8 cellular contexts compared by ENCODE assay signal in the genomic region with DNA sequence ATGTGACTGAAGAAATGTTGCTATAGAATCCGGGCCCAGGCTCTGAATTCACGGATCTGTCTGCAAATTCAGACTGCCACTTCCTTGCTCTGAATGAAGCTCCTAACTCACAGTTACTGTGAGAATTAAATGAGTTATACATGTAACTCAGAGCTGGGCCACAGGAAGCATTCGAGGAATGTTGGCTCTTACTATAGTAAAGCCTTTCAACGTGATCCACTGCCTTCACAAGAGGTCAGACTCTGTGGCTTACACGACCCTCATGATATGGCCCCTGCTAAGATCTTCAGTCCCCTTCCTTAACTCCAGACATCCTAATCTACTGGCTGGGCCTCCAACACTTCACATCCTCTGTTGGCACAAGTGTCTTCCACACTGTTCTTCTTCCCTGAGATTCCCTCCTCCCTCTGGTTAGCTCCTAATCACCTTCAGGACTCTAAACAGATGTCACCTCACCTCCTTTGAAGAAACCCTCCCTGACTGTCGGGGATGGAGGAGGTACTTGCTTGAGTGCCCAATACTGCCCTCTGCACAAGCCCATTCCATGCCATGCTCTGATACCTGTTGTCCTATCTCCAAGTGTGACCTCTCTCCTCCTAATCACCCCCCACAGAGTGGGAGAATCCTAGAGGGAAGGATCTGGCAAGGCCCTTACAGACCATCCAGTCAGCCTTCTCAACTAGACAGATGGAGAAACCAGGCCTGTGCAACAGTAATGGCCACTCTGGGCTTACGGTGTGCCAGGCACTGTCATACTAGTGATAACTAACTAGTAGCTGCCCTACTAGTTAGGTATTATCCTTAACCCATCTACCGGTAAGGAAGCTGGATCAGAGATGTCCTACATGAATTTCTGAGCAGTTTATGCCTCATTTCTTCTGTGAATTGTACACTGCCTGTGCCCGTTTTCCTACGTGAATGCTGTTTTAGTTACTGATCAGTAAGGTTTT. TPM values are rescaled to one million over a fixed set of nuclear protein-coding genes. Genes with fewer than 3 reads are reported as not detected.
A peak's percentile ranks its signal among the peaks of the same experiment; 100 is the strongest.
DNase-seq lines count a peak whose midpoint lies in the region; ATAC-seq and TF ChIP-seq lines count a peak whose summit lies in the region.

No MANE protein-coding gene starts in this region.

- H3K4me3 Mint-ChIP-seq in MCF 10A (ENCODE audit: unreplicated experiment), result peak overlapping the region; percentile 100

- no peak overlapping the region for H2BK120ac ChIP-seq in mesendoderm (ENCODE audit: low read depth, low read length)

- H3K9me3 Mint-ChIP-seq in MCF 10A (ENCODE audit: unreplicated experiment), result no peaks in the 10 kb centered on the region

- H2BK15ac ChIP-seq in mesendoderm (replicated peaks; ENCODE audit: low read depth), result no peak overlapping the region

- H3K4me1 Mint-ChIP-seq in MCF 10A (ENCODE audit: insufficient read depth, unreplicated experiment), result peaks cover 18% of the 10 kb centered on the region

- no peak for TF ChIP-seq CTCF in MCF 10A (IDR thresholded peaks at IDR 0.05; ENCODE audit: unreplicated experiment)
- TF ChIP-seq CTCF in GM20000 (IDR thresholded peaks at IDR 0.05; ENCODE audit: extremely low read depth, missing control alignments), result no peak

- H3K27me3 Mint-ChIP-seq in MCF 10A (ENCODE audit: insufficient read depth, unreplicated experiment), result no peaks in the 10 kb centered on the region

- peaks cover 20% of the 10 kb centered on the region for H3K79me2 ChIP-seq in ACC112 (ENCODE audit: control insufficient read depth, insufficient read depth, low read length, unreplicated experiment)
- peaks cover 2% of the 10 kb centered on the region for H3K79me2 ChIP-seq in mesendoderm (ENCODE audit: control insufficient read depth, insufficient read depth, low read length)

- H3K4ac ChIP-seq in mesendoderm (ENCODE audit: low read depth, low read length), result no peak overlapping the region

- peak overlapping the region; percentile 88 for H2AFZ ChIP-seq in ACC112 (ENCODE audit: low read length, unreplicated experiment)

- H3K79me1 ChIP-seq in mesendoderm (ENCODE audit: low read length), result peaks cover 6% of the 10 kb centered on the region

- H3K27me3 ChIP-seq in ACC112 (ENCODE audit: insufficient read depth, low read length), result no peaks in the 10 kb centered on the region
- no peaks in the 10 kb centered on the region for H3K27me3 ChIP-seq in mesendoderm (ENCODE audit: insufficient read depth, low read length, poor library complexity)

- H2AK5ac ChIP-seq in mesendoderm (ENCODE audit: low read length), result no peak overlapping the region

- H3K36me3 ChIP-seq in ACC112 (ENCODE audit: insufficient read depth, low read length) (peaks cover 36% of the 10 kb centered on the region), mesendoderm (ENCODE audit: control insufficient read depth, insufficient read depth, low read length) (peaks cover 1% of the 10 kb centered on the region)

- peak overlapping the region; percentile 94 for H3K27ac Mint-ChIP-seq in MCF 10A (ENCODE audit: low read depth, unreplicated experiment)

- intact Hi-C loops in MCF 10A (cut with micrococcal nuclease), result no loop called here

- H4K8ac ChIP-seq in mesendoderm (ENCODE audit: low read depth, low read length), result no peak overlapping the region

- peak overlapping the region; percentile 21 for H3K4me2 ChIP-seq in mesendoderm (ENCODE audit: low read length)

- no CpG with 5 or more reads among the region's 10 CpGs for WGBS in mesendoderm (ENCODE audit: extremely low coverage, insufficient coverage, low lambda C conversion rate)

- ATAC-seq in GM18519 (IDR thresholded peaks at IDR 0.05; ENCODE audit: low FRiP score, unreplicated experiment), result no peak

- peaks cover 49% of the 10 kb centered on the region for H3K36me3 Mint-ChIP-seq in MCF 10A (ENCODE audit: insufficient read depth, unreplicated experiment)

- H3K27ac ChIP-seq in ACC112 (ENCODE audit: low read depth, low read length) (no peak overlapping the region), mesendoderm (ENCODE audit: low read depth, low read length) (no peak overlapping the region)

- H3K4me1 ChIP-seq in ACC112 (ENCODE audit: control insufficient read depth, insufficient read depth, low read length, unreplicated experiment) (peaks cover 12% of the 10 kb centered on the region), mesendoderm (ENCODE audit: control insufficient read depth, low read depth, low read length) (peaks cover 9% of the 10 kb centered on the region)

- no peak overlapping the region for H4K5ac ChIP-seq in mesendoderm (ENCODE audit: low read length)

- H2BK5ac ChIP-seq in mesendoderm (ENCODE audit: low read length), result no peak overlapping the region

- POLR2A ChIA-PET in MCF 10A (lab: Yijun Ruan, JAX), result interaction anchor here (0.6 to 4.3 kb wide), 5 partner anchors 9 to 644 kb away, joined by 3 to 40 read pairs (median 3); a partner anchor contains a TSS

- peak overlapping the region; percentile 97 for H3K4me3 ChIP-seq in ACC112 (ENCODE audit: low read depth, low read length)
- H3K4me3 ChIP-seq in mesendoderm (ENCODE audit: low read length), result peak overlapping the region; percentile 78

- CTCF ChIA-PET in MCF 10A (lab: Yijun Ruan, JAX), result interaction anchor here (0.7 to 1.0 kb wide), 3 partner anchors 9 to 170 kb away, joined by 3 read pairs; no protein-coding TSS in a partner anchor

- H3K18ac ChIP-seq in mesendoderm (ENCODE audit: low read length), result no peak overlapping the region

- peak; percentile 6 for DNase-seq in HT-29 (ENCODE audit: low spot score)
- DNase-seq in MCF 10A (ENCODE audit: unreplicated experiment), result no peak
- DNase-seq in mesendoderm, result peak; percentile 73
- DNase-seq in NCI-H1048 (lab: John Stamatoyannopoulos, UW), result no peak
- DNase-seq in NCI-H2196 (lab: John Stamatoyannopoulos, UW; ENCODE audit: unreplicated experiment), result no peak
- no peak for DNase-seq in GM20000 (ENCODE audit: low spot score)

- no TSS peak for BruUV-seq in MCF 10A (replicated peaks; lab: Mats Ljungman, UMichigan)

- peak overlapping the region; percentile 96 for H3K9ac ChIP-seq in mesendoderm (ENCODE audit: low read length)

- H3K56ac ChIP-seq in mesendoderm (ENCODE audit: low read length), result peak overlapping the region; percentile 98

- no peak overlapping the region for H3K23ac ChIP-seq in mesendoderm (ENCODE audit: low read length)

RNA-seq across cellular contexts. Expression of a gene that starts 1.3 kb away (rescaled TPM):
- 10.9 and 13.4 TPM in 2 replicates for total RNA-seq in HT-29 (2014; rRNA removed; shearing (Covaris generic))
- total RNA-seq in MCF 10A (2022), result 27.7 and 37.1 TPM in 2 replicates
- polyA plus RNA-seq in mesendoderm (2013, experiment 1 of 2), result 11.6 TPM
- 11.4 TPM for polyA plus RNA-seq in mesendoderm (2013, experiment 2 of 2)

RNA-seq across cellular contexts. Expression of a gene that starts 11.0 kb away (rescaled TPM):
- total RNA-seq in HT-29 (2014; rRNA removed; shearing (Covaris generic)), result 33.2 and 37.3 TPM in 2 replicates
- total RNA-seq in MCF 10A (2022), result 55.6 and 66.4 TPM in 2 replicates
- 52.9 TPM for polyA plus RNA-seq in mesendoderm (2013, experiment 1 of 2)
- polyA plus RNA-seq in mesendoderm (2013, experiment 2 of 2), result 52.7 TPM

RNA-seq across cellular contexts. Expression of a gene that starts 34.3 kb away (rescaled TPM):
- 14.9 and 17.0 TPM in 2 replicates for total RNA-seq in HT-29 (2014; rRNA removed; shearing (Covaris generic))
- 0.19 and 0.42 TPM in 2 replicates for total RNA-seq in MCF 10A (2022)
- 2.6 TPM for polyA plus RNA-seq in mesendoderm (2013, experiment 1 of 2)
- 2.5 TPM for polyA plus RNA-seq in mesendoderm (2013, experiment 2 of 2)

RNA-seq across cellular contexts. Expression of a gene that starts 34.5 kb away (rescaled TPM):
- total RNA-seq in HT-29 (2014; rRNA removed; shearing (Covaris generic)), result 27.6 and 54.6 TPM in 2 replicates
- total RNA-seq in MCF 10A (2022), result 0.49 and 0.56 TPM in 2 replicates
- polyA plus RNA-seq in mesendoderm (2013, experiment 1 of 2), result 2.1 TPM
- polyA plus RNA-seq in mesendoderm (2013, experiment 2 of 2), result 2.1 TPM

Comparison
In these comparisons a context has a peak if more than half of its experiments do, and no peak if none do; other contexts are left out.
1. DNase-seq: peak in HT-29 (single experiment) and mesendoderm (single experiment); none in MCF 10A (single experiment), NCI-H1048 (single experiment), NCI-H2196 (single experiment) and GM20000 (single experiment).
2. RNA of a gene that starts 34.3 kb away (total RNA-seq): 14.9 to 17.0 TPM in HT-29; 0.19 to 0.42 TPM in MCF 10A; every median in the first group is over 10 times any median in the second.